Comparison of ENCODE assay signal across 15 cellular contexts in genomic region chr16:75234856-75235696, GRCh38. TPM values are rescaled to one million over a fixed set of nuclear protein-coding genes. Genes with fewer than 3 reads are reported as not detected.
DNase-seq lines count a peak whose midpoint lies in the region; ATAC-seq and TF ChIP-seq lines count a peak whose summit lies in the region.
"Had no signal": no experiment of that assay in that cellular context is flagged by ENCODE, and none has a peak within 500 bp of the region (broad histone marks: within the 10 kb centered on the region; RNA-seq: fewer than 3 reads in every experiment).

No MANE protein-coding gene starts in this region.

- dilution Hi-C loops in IMR-90 (cut with HindIII; ENCODE audit: low sequenced_read_pairs, unreplicated experiment) = no loop called here

- 90% methylated on average over 19 of the region's 48 CpGs; no CpG with 5 or more reads in 1 of the 2 experiments for WGBS in IMR-90 (ENCODE audit: extremely low coverage in 2 of 2, insufficient read length in 1 of 2), 2 experiments
- 86 to 96% methylated on average over 9 to 19 of the region's 48 CpGs for WGBS in thyroid gland, 2 donors

- H4K8ac ChIP-seq in IMR-90 (ENCODE audit: low read depth in 2 of 2, low read length in 2 of 2) = no peak overlapping the region

- no TSS peak for BruUV-seq in IMR-90 (replicated peaks; lab: Mats Ljungman, UMichigan)

- H3K9me3 ChIP-seq in IMR-90 (ENCODE audit: control insufficient read depth, insufficient read depth, low read length) (no peaks in the 10 kb centered on the region), mucosa of descending colon (no peaks in the 10 kb centered on the region), thyroid gland (no peaks in the 10 kb centered on the region)

- peaks cover 3% of the 10 kb centered on the region; the same call in 1 of the 2 replicates for H3K9me1 ChIP-seq in IMR-90 (ENCODE audit: insufficient read depth, low read length)

- no peak overlapping the region for H2AFZ ChIP-seq in IMR-90 (replicated peaks; ENCODE audit: low read length, poor library complexity)

- peaks cover 87% of the 10 kb centered on the region for H4K20me1 ChIP-seq in IMR-90 (ENCODE audit: insufficient read depth, low read length)

- H2AK9ac ChIP-seq in IMR-90 (replicated peaks; ENCODE audit: low read depth, low read length, poor library complexity) = peak overlapping the region; percentile 58

- no peak overlapping the region for H2BK5ac ChIP-seq in IMR-90 (ENCODE audit: low read depth, low read length, poor library complexity, severe bottlenecking)

- H3K9me3 Mint-ChIP-seq in chondrocyte (ENCODE audit: low read depth) = no peaks in the 10 kb centered on the region
- H3K9me3 Mint-ChIP-seq: activated naive CD8-positive, alpha-beta T cell treated with anti-CD3 and anti-CD28 coated beads, Interleukin-2, amount 10 ng/mL, durations not matched to agents 7 days and 5 days; activated T-cell treated with anti-CD3 and anti-CD28 coated beads, Interleukin-2, amount 50 U/mL, for 4 hours; naive B cell had no signal

- no peak overlapping the region for H2BK120ac ChIP-seq in IMR-90 (ENCODE audit: low read depth, low read length)

- TF ChIP-seq CTCF in IMR-90 (conservative IDR thresholded peaks at IDR 0.05; ENCODE audit: low read depth, low read length) (no peak), chondrocyte (IDR thresholded peaks at IDR 0.05) (no peak), mucosa of descending colon (IDR thresholded peaks at IDR 0.05) (no peak), thyroid gland (IDR thresholded peaks at IDR 0.05) (no peak)

- peaks cover 52% of the 10 kb centered on the region for H3K4me1 Mint-ChIP-seq in chondrocyte (ENCODE audit: low read depth)

- H3K79me1 ChIP-seq in IMR-90 (ENCODE audit: low read depth in 1 of 2, low read length in 2 of 2) = peaks cover 16 to 72% of the 10 kb centered on the region in 2 experiments

- no peak overlapping the region for H3K14ac ChIP-seq in IMR-90 (replicated peaks; ENCODE audit: low read depth, low read length)

- H3K4me3 Mint-ChIP-seq in chondrocyte (ENCODE audit: unreplicated experiment) = no peak overlapping the region
- H3K4me3 Mint-ChIP-seq: activated naive CD8-positive, alpha-beta T cell treated with anti-CD3 and anti-CD28 coated beads, Interleukin-2, amount 10 ng/mL, durations not matched to agents 7 days and 5 days; activated T-cell treated with anti-CD3 and anti-CD28 coated beads, Interleukin-2, amount 50 U/mL, for 4 hours; naive B cell had no signal

- POLR2A ChIA-PET in IMR-90 (lab: Charles Lee; ENCODE audit: unreplicated experiment) = no interaction called here

- no peak overlapping the region for H2AK5ac ChIP-seq in IMR-90 (ENCODE audit: low read depth, low read length)

- H3K36me3 ChIP-seq in IMR-90 (ENCODE audit: control insufficient read depth, insufficient read depth, low read length) (peaks cover 65% of the 10 kb centered on the region), mucosa of descending colon (ENCODE audit: low read depth) (peaks cover 3% of the 10 kb centered on the region), thyroid gland (peaks cover 16 to 32% of the 10 kb centered on the region in 2 donors)

- H3K4me2 ChIP-seq in IMR-90 (ENCODE audit: low read depth, low read length) = no peak overlapping the region

- H3K4me3 ChIP-seq in IMR-90 (ENCODE audit: insufficient read depth, low read depth, low read length) (no peak overlapping the region), mucosa of descending colon (no peak overlapping the region), thyroid gland (replicated peaks in 1 of 3) (no peak overlapping the region)

- H3K4ac ChIP-seq in IMR-90 (ENCODE audit: low read depth, low read length) = no peak overlapping the region

- intact Hi-C loops in IMR-90 (cut with micrococcal nuclease) = loop anchor here (1.0 to 5.0 kb wide), 3 partner anchors 35 to 167 kb away; no protein-coding TSS in a partner anchor
- intact Hi-C loops in mucosa of descending colon (cut with DNase I, micrococcal nuclease) = loop anchor here in 1 of 2 donors (10.0 kb wide), 1 partner anchor 150 kb away; no protein-coding TSS in a partner anchor
- intact Hi-C loops in thyroid gland (cut with DNase I) = loop anchor here (2.0 to 5.0 kb wide), 2 partner anchors 38 to 148 kb away; no protein-coding TSS in a partner anchor

- TF ChIP-seq POLR2A in IMR-90 (IDR thresholded peaks at IDR 0.05; ENCODE audit: low read depth, low read length) (no peak), thyroid gland (IDR thresholded peaks at IDR 0.05) (no peak)

- no peaks in the 10 kb centered on the region for H3K27me3 Mint-ChIP-seq in chondrocyte (ENCODE audit: low read depth)

- CTCF ChIA-PET in IMR-90 (lab: Yijun Ruan, JAX) = interaction anchor here (1.5 kb wide), 1 partner anchor 156 kb away, joined by 7 read pairs; no protein-coding TSS in a partner anchor

- H3K27ac ChIP-seq in IMR-90 (ENCODE audit: insufficient read depth, low read length) = no peak overlapping the region
- peak overlapping the region in 2 of 3 donors; percentile 17 to 26 for H3K27ac ChIP-seq in thyroid gland

- no peak overlapping the region for H3K9ac ChIP-seq in IMR-90 (ENCODE audit: low read depth, low read length)

- ATAC-seq in IMR-90 (ENCODE audit: low read depth) (no peak), mucosa of descending colon (no peak), GM19395 (IDR thresholded peaks at IDR 0.05; ENCODE audit: unreplicated experiment) (no peak)

- no peak overlapping the region for H3K23ac ChIP-seq in IMR-90 (ENCODE audit: low read depth, low read length)

- no peak for DNase-seq in IMR-90
- no peak for DNase-seq in chondrocyte (ENCODE audit: low spot score)
- peak in 2 of 3 donors; percentile 35 to 51 for DNase-seq in mucosa of descending colon
- DNase-seq in thyroid gland = no peak
- no peak for DNase-seq in SKM-1 treated with dmso at 0.1 percent for 144 hours (lab: John Stamatoyannopoulos, UW; ENCODE audit: unreplicated experiment)
- no peak for DNase-seq in NK-92 treated with Interleukin-12 subunit alpha and Interleukin-12 subunit beta, amount 100 ng/mL, for 24 hours (lab: John Stamatoyannopoulos, UW)
- DNase-seq: activated naive CD8-positive, alpha-beta T cell treated with anti-CD3 and anti-CD28 coated beads, Interleukin-2, amount 10 ng/mL, durations not matched to agents 7 days and 5 days; activated T-cell treated with anti-CD3 and anti-CD28 coated beads, Interleukin-2, amount 50 U/mL, for 4 hours; GOT3; KBM-7; naive B cell; NCI-H1105 treated with DMSO at 0.1 percent for 48 hours; SIG-M5 had no signal

- no peak overlapping the region for H4K91ac ChIP-seq in IMR-90 (ENCODE audit: insufficient read depth, low read depth, low read length)

- H3K56ac ChIP-seq in IMR-90 (ENCODE audit: extremely low read depth, insufficient read depth, low read length) = no peak overlapping the region

- no peak overlapping the region for H2BK20ac ChIP-seq in IMR-90 (ENCODE audit: low read depth, low read length)

- peaks cover 33% of the 10 kb centered on the region for H3K36me3 Mint-ChIP-seq in chondrocyte (ENCODE audit: low read depth)
- H3K36me3 Mint-ChIP-seq: activated naive CD8-positive, alpha-beta T cell treated with anti-CD3 and anti-CD28 coated beads, Interleukin-2, amount 10 ng/mL, durations not matched to agents 7 days and 5 days; naive B cell had no signal

- H2BK15ac ChIP-seq in IMR-90 (ENCODE audit: low read depth, low read length) = no peak overlapping the region

- H3K27ac Mint-ChIP-seq in chondrocyte (ENCODE audit: unreplicated experiment) = peak overlapping the region; percentile 82
- H3K27ac Mint-ChIP-seq: activated naive CD8-positive, alpha-beta T cell treated with anti-CD3 and anti-CD28 coated beads, Interleukin-2, amount 10 ng/mL, durations not matched to agents 7 days and 5 days had no signal

- in situ Hi-C loops in IMR-90 (cut with MboI; ENCODE audit: low sequenced_read_pairs) = loop anchor here (5.0 kb wide), 1 partner anchor 152 kb away; no protein-coding TSS in a partner anchor

- H3K27me3 ChIP-seq in IMR-90 (ENCODE audit: control insufficient read depth, insufficient read depth, low read length) (no peaks in the 10 kb centered on the region), thyroid gland (no peaks in the 10 kb centered on the region)

- H3K4me1 ChIP-seq in IMR-90 (ENCODE audit: control insufficient read depth, insufficient read depth, low read length) (peaks cover 32% of the 10 kb centered on the region), mucosa of descending colon (ENCODE audit: low read depth) (no peaks in the 10 kb centered on the region), thyroid gland (peaks cover 24 to 39% of the 10 kb centered on the region in 2 donors)

- TF ChIP-seq RAD21 in IMR-90 (IDR thresholded peaks at IDR 0.05; ENCODE audit: low read length) = no peak

- no peak overlapping the region for H3K18ac ChIP-seq in IMR-90 (ENCODE audit: low read depth, low read length)

- no peak overlapping the region for H4K5ac ChIP-seq in IMR-90 (ENCODE audit: low read depth, low read length)

TF ChIP-seq in IMR-90, 13 proteins besides CTCF, POLR2A, EP300 and RAD21:
- no peak for TF ChIP-seq MAFK (IDR thresholded peaks at IDR 0.05; ENCODE audit: low read depth, low read length)
- TF ChIP-seq SMC3 (IDR thresholded peaks at IDR 0.05; ENCODE audit: low read depth, low read length) = no peak

RNA-seq across cellular contexts. Expression of gene CTRB1, which starts 16.3 kb away (rescaled TPM):
- not detected in 2 replicates for total RNA-seq in IMR-90 (2012; rRNA removed)
- polyA plus RNA-seq in IMR-90 (2012; rRNA removed) = not detected in 2 replicates
- not detected in 2 replicates for polyA plus RNA-seq in IMR-90 (2012; cell fraction: cytosol; rRNA removed)
- not detected in 2 replicates for polyA plus RNA-seq in IMR-90 (2012; cell fraction: nucleus; rRNA removed; ENCODE audit: low replicate concordance)
- total RNA-seq in chondrocyte = not detected in 3 replicates
- under 1 TPM in 2 of 3 donors, not detected in 1; 0.67 to 0.76 TPM for total RNA-seq in mucosa of descending colon
- total RNA-seq in thyroid gland = not detected
- total RNA-seq: activated naive CD8-positive, alpha-beta T cell treated with anti-CD3 and anti-CD28 coated beads, Interleukin-2, amount 10 ng/mL, durations not matched to agents 7 days and 5 days had no signal

RNA-seq across cellular contexts. Expression of gene BCAR1, which starts 16.3 kb away (rescaled TPM):
- total RNA-seq in IMR-90 (2012; rRNA removed) = 17.8 and 18.1 TPM in 2 replicates
- 99.4 and 127 TPM in 2 replicates for polyA plus RNA-seq in IMR-90 (2012; rRNA removed)
- 84.8 and 140 TPM in 2 replicates for polyA plus RNA-seq in IMR-90 (2012; cell fraction: cytosol; rRNA removed)
- 214 and 473 TPM in 2 replicates for polyA plus RNA-seq in IMR-90 (2012; cell fraction: nucleus; rRNA removed; ENCODE audit: low replicate concordance)
- 125 to 140 TPM (median 125 TPM) in 3 replicates for total RNA-seq in chondrocyte
- 100 to 1,000 TPM; 100 to 134 (median 116) TPM for total RNA-seq in mucosa of descending colon
- 10 to 100 TPM; 51.1 to 89.9 (median 71.3) TPM for total RNA-seq in thyroid gland
- total RNA-seq: activated naive CD8-positive, alpha-beta T cell treated with anti-CD3 and anti-CD28 coated beads, Interleukin-2, amount 10 ng/mL, durations not matched to agents 7 days and 5 days had no signal

RNA-seq across cellular contexts. Expression of gene CTRB2, which starts 28.1 kb away (rescaled TPM):
- total RNA-seq in IMR-90 (2012; rRNA removed) (not detected in 2 replicates), chondrocyte (not detected in 3 replicates), mucosa of descending colon (not detected), thyroid gland (not detected)
- polyA plus RNA-seq in IMR-90 (2012; rRNA removed) = not detected in 2 replicates
- polyA plus RNA-seq in IMR-90 (2012; cell fraction: cytosol; rRNA removed) = not detected in 2 replicates
- polyA plus RNA-seq in IMR-90 (2012; cell fraction: nucleus; rRNA removed; ENCODE audit: low replicate concordance) = 0.09 TPM in 1 of 2 replicates, not detected in the other
- total RNA-seq: activated naive CD8-positive, alpha-beta T cell treated with anti-CD3 and anti-CD28 coated beads, Interleukin-2, amount 10 ng/mL, durations not matched to agents 7 days and 5 days; esophagus mucosa had no signal

Comparison
In these comparisons a context has a peak if more than half of its experiments do, and no peak if none do; other contexts are left out.
1. DNase-seq: peak in mucosa of descending colon (2 of 3); none in IMR-90 (single experiment), chondrocyte (single experiment), thyroid gland (0 of 2), SKM-1 treated with dmso at 0.1 percent for 144 hours (single experiment) and NK-92 treated with Interleukin-12 subunit alpha and Interleukin-12 subunit beta, amount 100 ng/mL, for 24 hours (single experiment).